ENCODE assay signal across 13 cellular contexts in the genomic region with DNA sequence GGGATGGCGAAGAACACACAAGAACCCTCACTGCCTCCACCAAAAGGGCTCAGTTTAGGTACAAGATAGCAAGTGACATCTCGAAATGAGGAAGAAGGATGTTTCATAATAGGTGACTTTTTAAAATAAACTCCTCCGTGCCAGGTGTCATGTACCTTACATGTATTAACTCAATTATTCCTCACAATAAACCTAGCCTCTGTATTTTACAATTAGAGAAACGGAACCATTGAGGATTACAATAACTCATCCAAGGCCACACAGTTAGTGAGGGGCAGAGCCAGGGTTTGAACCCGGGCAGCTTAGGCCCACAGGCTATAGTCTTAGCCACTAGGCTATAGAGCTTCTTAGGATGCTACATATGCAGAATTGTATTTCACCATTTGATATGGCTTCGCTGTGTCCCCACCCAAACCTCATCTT. TPM values are rescaled to one million over a fixed set of nuclear protein-coding genes. Genes with fewer than 3 reads are reported as not detected.
DNase-seq lines count a peak whose midpoint lies in the region; ATAC-seq and TF ChIP-seq lines count a peak whose summit lies in the region.
"Had no signal": no experiment of that assay in that cellular context is flagged by ENCODE, and none has a peak within 500 bp of the region (broad histone marks: within the 10 kb centered on the region; RNA-seq: fewer than 3 reads in every experiment).

No MANE protein-coding gene starts in this region.

- ATAC-seq in HG02973 (IDR thresholded peaks at IDR 0.05; ENCODE audit: unreplicated experiment) (no peak), GM21723 (IDR thresholded peaks at IDR 0.05; ENCODE audit: unreplicated experiment) (no peak)

- no peak overlapping the region for H2BK120ac ChIP-seq in mesendoderm (ENCODE audit: low read depth, low read length)

- H2AK5ac ChIP-seq in mesendoderm (ENCODE audit: low read length), result no peak overlapping the region

- no peak overlapping the region for H3K4ac ChIP-seq in mesendoderm (ENCODE audit: low read depth, low read length)

- H3K56ac ChIP-seq in mesendoderm (ENCODE audit: low read length), result no peak overlapping the region

- H3K9ac ChIP-seq in mesendoderm (ENCODE audit: low read length), result no peak overlapping the region
- H3K9ac ChIP-seq: parathyroid adenoma had no signal

- no peaks in the 10 kb centered on the region for H3K36me3 ChIP-seq in brain microvascular endothelial cell (replicated peaks)
- no peaks in the 10 kb centered on the region for H3K36me3 ChIP-seq in mesendoderm (ENCODE audit: control insufficient read depth, insufficient read depth, low read length)

- no peaks in the 10 kb centered on the region for H3K79me1 ChIP-seq in mesendoderm (ENCODE audit: low read length)

- peak overlapping the region; percentile 11 for H3K4me2 ChIP-seq in mesendoderm (ENCODE audit: low read length)

- H3K4me1 ChIP-seq in mesendoderm (ENCODE audit: control insufficient read depth, low read depth, low read length), result no peaks in the 10 kb centered on the region
- H3K4me1 ChIP-seq: parathyroid adenoma had no signal

- WGBS in mesendoderm (ENCODE audit: extremely low coverage, insufficient coverage, low lambda C conversion rate), result no CpG with 5 or more reads among the region's 6 CpGs

- no peak overlapping the region for H4K8ac ChIP-seq in mesendoderm (ENCODE audit: low read depth, low read length)

- H3K27me3 ChIP-seq in brain microvascular endothelial cell (replicated peaks) (no peaks in the 10 kb centered on the region), mesendoderm (ENCODE audit: insufficient read depth, low read length, poor library complexity) (no peaks in the 10 kb centered on the region)

- H2BK15ac ChIP-seq in mesendoderm (replicated peaks; ENCODE audit: low read depth), result no peak overlapping the region

- DNase-seq in DMS 273 treated with DMSO at 0.1 percent for 48 hours (lab: John Stamatoyannopoulos, UW) (peak; percentile 4), HPDE6-E6E7 (ENCODE audit: extremely low spot score) (peak; percentile 63), brain microvascular endothelial cell (peak; percentile 73), mesendoderm (peak; percentile 80), amygdala (lab: John Stamatoyannopoulos, UW) (no peak), GM13976 (ENCODE audit: low spot score) (no peak)
- DNase-seq: activated CD4-positive, alpha-beta T cell treated with anti-CD3 and anti-CD28 coated beads, Interleukin-2, amount 50 U/mL, for 1 hour; CD4-positive, alpha-beta T cell; dermis blood vessel endothelial cell; MV-4-11 had no signal

- H3K23ac ChIP-seq in mesendoderm (ENCODE audit: low read length), result no peak overlapping the region

- H3K18ac ChIP-seq in mesendoderm (ENCODE audit: low read length), result no peak overlapping the region

- TF ChIP-seq CTCF in brain microvascular endothelial cell (IDR thresholded peaks at IDR 0.05; ENCODE audit: low read depth, low read length, missing control alignments) (no peak), GM13976 (IDR thresholded peaks at IDR 0.05; ENCODE audit: borderline replicate concordance, control extremely low read depth, extremely low read depth, insufficient read depth, missing control alignments) (no peak)

- no peak overlapping the region for H4K5ac ChIP-seq in mesendoderm (ENCODE audit: low read length)

- no peaks in the 10 kb centered on the region for H3K79me2 ChIP-seq in mesendoderm (ENCODE audit: control insufficient read depth, insufficient read depth, low read length)
- H3K79me2 ChIP-seq: parathyroid adenoma had no signal

- in situ Hi-C loops in brain microvascular endothelial cell (cut with HindIII; ENCODE audit: low pct_ligation_motif_present, low sequenced_read_pairs), result no loop called here
- in situ Hi-C loops in GM13976 (cut with MboI; ENCODE audit: low sequenced_read_pairs, unreplicated experiment), result no loop called here

- peak overlapping the region; percentile 71 for H3K4me3 ChIP-seq in brain microvascular endothelial cell (ENCODE audit: low read depth, low read length)
- no peak overlapping the region for H3K4me3 ChIP-seq in mesendoderm (ENCODE audit: low read length)

- H2BK5ac ChIP-seq in mesendoderm (ENCODE audit: low read length), result no peak overlapping the region

- H3K27ac ChIP-seq in brain microvascular endothelial cell (peak overlapping the region; percentile 59), mesendoderm (ENCODE audit: low read depth, low read length) (no peak overlapping the region)
- H3K27ac ChIP-seq: parathyroid adenoma had no signal

RNA-seq across cellular contexts. Expression of gene PAMR1, which starts 1.0 kb away (rescaled TPM):
- polyA plus RNA-seq in mesendoderm (2013, experiment 1 of 2), result 0.46 TPM
- 0.52 TPM for polyA plus RNA-seq in mesendoderm (2013, experiment 2 of 2)

Comparison
In these comparisons a context has a peak if more than half of its experiments do, and no peak if none do; other contexts are left out.
1. DNase-seq: peak in DMS 273 treated with DMSO at 0.1 percent for 48 hours (single experiment), HPDE6-E6E7 (single experiment), brain microvascular endothelial cell (single experiment) and mesendoderm (single experiment); none in amygdala (0 of 56) and GM13976 (single experiment).